Comparison of ENCODE assay signal across 13 cellular contexts in the genomic region with DNA sequence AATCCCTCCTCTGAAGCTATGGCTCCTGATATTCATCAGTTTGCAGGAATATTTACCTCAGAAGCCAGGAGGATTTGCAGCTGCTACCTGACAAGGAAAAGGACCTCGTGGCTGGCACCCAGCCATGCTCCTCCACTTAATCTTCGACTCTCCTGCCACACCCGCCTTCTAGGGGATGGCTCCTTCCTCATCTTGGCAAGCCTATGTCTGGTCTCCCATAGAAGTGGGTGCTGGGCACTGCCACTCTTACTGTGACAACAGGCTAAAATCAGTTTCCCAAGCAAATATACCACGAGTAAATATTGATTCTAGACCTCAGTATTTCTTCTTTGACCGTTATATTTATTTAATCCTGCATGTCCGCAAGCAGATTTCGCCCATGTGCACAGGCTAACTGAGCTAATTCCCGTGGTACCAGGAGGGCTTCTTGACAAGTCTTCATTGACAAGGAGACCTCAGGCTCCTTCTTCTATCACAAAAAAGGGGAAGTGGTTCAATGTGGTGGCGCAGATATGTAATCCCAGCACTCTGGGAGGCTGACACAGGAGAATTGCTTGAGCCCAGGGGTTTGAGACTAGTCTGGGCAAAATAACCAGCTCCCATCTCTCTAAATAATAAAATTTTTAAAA. TPM values are rescaled to one million over a fixed set of nuclear protein-coding genes. Genes with fewer than 3 reads are reported as not detected.
A peak's percentile ranks its signal among the peaks of the same experiment; 100 is the strongest.
DNase-seq lines count a peak whose midpoint lies in the region; ATAC-seq, FAIRE-seq and TF ChIP-seq lines count a peak whose summit lies in the region.
"Had no signal": no experiment of that assay in that cellular context is flagged by ENCODE, and none has a peak within 500 bp of the region (broad histone marks: within the 10 kb centered on the region; RNA-seq: fewer than 3 reads in every experiment).

No MANE protein-coding gene starts in this region.

- no peak for TF ChIP-seq CTCF in OCI-LY3 (IDR thresholded peaks at IDR 0.05; ENCODE audit: low read depth, low read length)
- TF ChIP-seq CTCF in esophagus muscularis mucosa (IDR thresholded peaks at IDR 0.05): no peak

- intact Hi-C loops in esophagus muscularis mucosa (cut with DNase I): no loop called here

- 62% methylated on average over 9 of the region's 9 CpGs for WGBS in esophagus muscularis mucosa

- H3K4me3 ChIP-seq in OCI-LY3 (ENCODE audit: low read length) (peak overlapping the region; percentile 32; the same call in 1 of the 2 replicates), esophagus muscularis mucosa (no peak overlapping the region)
- H3K4me3 ChIP-seq: tibial artery had no signal

- no peak overlapping the region for H3K9ac ChIP-seq in OCI-LY3 (ENCODE audit: low read length)

- TF ChIP-seq EP300 in esophagus muscularis mucosa (IDR thresholded peaks at IDR 0.05): no peak

- H3K27ac ChIP-seq in OCI-LY3 (ENCODE audit: low read length): no peak overlapping the region
- H3K27ac ChIP-seq in esophagus muscularis mucosa (replicated peaks in 1 of 4): no peak overlapping the region
- H3K27ac ChIP-seq: tibial artery had no signal

- H3K4me1 ChIP-seq in OCI-LY3 (ENCODE audit: low read length): peaks cover 9% of the 10 kb centered on the region
- peaks cover 0 to 3% (median 0%) of the 10 kb centered on the region in 4 donors for H3K4me1 ChIP-seq in esophagus muscularis mucosa
- H3K4me1 ChIP-seq: tibial artery had no signal

- H3K36me3 ChIP-seq in OCI-LY3 (replicated peaks; ENCODE audit: low read depth, low read length) (no peaks in the 10 kb centered on the region), esophagus muscularis mucosa (no peaks in the 10 kb centered on the region)
- H3K36me3 ChIP-seq: tibial artery had no signal

- no peaks in the 10 kb centered on the region for H4K20me1 ChIP-seq in OCI-LY3 (ENCODE audit: insufficient read depth, low read length)

- peak overlapping the region; percentile 17 for H3K4me2 ChIP-seq in OCI-LY3 (ENCODE audit: low read length)

- ATAC-seq in GM19438 (IDR thresholded peaks at IDR 0.05; ENCODE audit: low read depth, unreplicated experiment): peak; percentile 57
- peak; percentile 67 for ATAC-seq in HG03095 (IDR thresholded peaks at IDR 0.05; ENCODE audit: unreplicated experiment)
- ATAC-seq: naive thymus-derived CD4-positive, alpha-beta T cell had no signal

- TF ChIP-seq POLR2A in esophagus muscularis mucosa (IDR thresholded peaks at IDR 0.05; ENCODE audit: low read depth): no peak

- no peaks in the 10 kb centered on the region for H3K79me2 ChIP-seq in OCI-LY3 (ENCODE audit: low read length)

- DNase-seq in DMS79 (lab: John Stamatoyannopoulos, UW) (peak; percentile 15), HTR-8/SVneo (ENCODE audit: insufficient read length, low spot score) (no peak), esophagus muscularis mucosa (ENCODE audit: extremely low spot score) (no peak), NCI-H2196 (lab: John Stamatoyannopoulos, UW; ENCODE audit: unreplicated experiment) (no peak), superior temporal gyrus (ENCODE audit: extremely low spot score) (no peak)
- DNase-seq: activated naive CD4-positive, alpha-beta T cell treated with anti-CD3 and anti-CD28 coated beads for 36 hours; C1 segment of cervical spinal cord; naive thymus-derived CD4-positive, alpha-beta T cell; stimulated activated CD4-positive, alpha-beta T cell treated with anti-CD3 and anti-CD28 coated beads, Interleukin-2, amount 100 ng/mL, for 48 hours; tibial artery had no signal

- H3K9me3 ChIP-seq in OCI-LY3 (ENCODE audit: insufficient read depth, low read length) (no peaks in the 10 kb centered on the region), esophagus muscularis mucosa (no peaks in the 10 kb centered on the region)
- H3K9me3 ChIP-seq: tibial artery had no signal

- H3K27me3 ChIP-seq in OCI-LY3 (ENCODE audit: low read depth, low read length): no peaks in the 10 kb centered on the region
- peaks cover 0 to 15% (median 0%) of the 10 kb centered on the region in 4 donors for H3K27me3 ChIP-seq in esophagus muscularis mucosa
- H3K27me3 ChIP-seq: tibial artery had no signal

- H2AFZ ChIP-seq in OCI-LY3 (ENCODE audit: low read depth, low read length): no peak overlapping the region; the same call in 1 of the 2 replicates

- FAIRE-seq in HTR-8/SVneo (lab: Jason Lieb, UNC): no peak

RNA-seq across cellular contexts. Expression of gene DCTD, which starts 52.6 kb away (rescaled TPM):
- 10 to 100 TPM; 33.6 to 55.3 (median 48.7) TPM for total RNA-seq in esophagus muscularis mucosa
